1 cellular context compared by ENCODE assay signal in the genomic region with DNA sequence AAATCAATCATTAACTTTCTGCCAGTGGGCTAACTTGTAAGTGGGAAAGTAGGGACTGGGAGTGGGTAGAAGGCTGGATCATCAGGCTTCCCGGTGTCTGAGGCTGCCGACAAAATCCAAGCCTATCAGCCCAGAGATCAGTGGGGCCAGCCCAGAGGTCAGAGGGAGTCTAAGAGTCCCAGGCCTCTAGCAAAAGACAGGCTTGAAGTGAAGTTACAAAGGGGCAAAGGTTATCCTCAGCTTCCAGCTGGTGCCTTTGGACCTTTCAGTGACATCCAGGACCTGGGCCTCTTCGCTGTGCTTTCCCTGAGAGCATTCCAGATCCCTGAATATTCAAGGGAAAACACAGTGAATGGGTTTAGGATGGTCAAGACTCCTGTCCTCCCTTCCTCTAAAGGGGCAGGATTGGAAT.
TF ChIP-seq lines count a peak whose summit lies in the region.

No MANE protein-coding gene starts in this region.

TF ChIP-seq in WTC11, 78 proteins besides CTCF, POLR2A, EP300 and RAD21 (continued from another document):
- TF ChIP-seq, protein P1, sequence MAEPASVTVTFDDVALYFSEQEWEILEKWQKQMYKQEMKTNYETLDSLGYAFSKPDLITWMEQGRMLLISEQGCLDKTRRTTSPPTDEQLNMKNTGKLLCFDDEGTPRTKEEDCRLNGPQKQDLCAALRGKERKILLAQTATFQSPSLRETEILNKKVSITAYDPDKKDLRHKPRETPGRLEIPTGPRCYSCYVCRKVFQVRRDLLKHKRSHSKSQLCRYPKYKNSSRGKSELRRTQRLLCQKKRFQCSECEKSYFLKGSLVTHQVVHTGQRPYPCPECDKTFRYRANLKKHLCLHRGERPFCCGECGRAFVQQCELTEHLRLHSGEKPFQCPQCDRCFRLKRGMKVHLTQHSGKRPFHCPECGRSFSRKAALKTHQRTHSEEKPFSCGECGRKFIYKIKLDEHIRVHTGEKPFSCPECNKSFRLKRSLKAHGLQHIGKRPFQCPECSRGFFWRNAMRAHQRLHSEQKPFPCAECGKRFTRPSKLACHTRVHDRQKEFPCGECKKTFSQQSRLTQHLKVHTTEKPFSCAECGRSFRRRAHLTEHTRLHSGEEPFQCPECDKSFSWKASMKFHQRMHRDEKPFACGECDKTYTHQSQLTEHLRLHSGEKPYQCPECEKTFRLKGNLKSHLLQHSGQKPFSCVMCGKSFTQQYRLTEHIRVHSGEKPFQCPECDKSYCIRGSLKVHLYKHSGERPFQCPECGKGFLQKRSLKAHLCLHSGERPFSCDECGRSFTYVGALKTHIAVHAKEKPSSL (CRISPR knock-in tag; conservative IDR thresholded peaks at IDR 0.05): no peak
- TF ChIP-seq CREM (CRISPR knock-in tag; IDR thresholded peaks at IDR 0.05) (no peak), ZNF219 (CRISPR knock-in tag; IDR thresholded peaks at IDR 0.05; ENCODE audit: borderline replicate concordance) (no peak), NFE2L1 (CRISPR knock-in tag; IDR thresholded peaks at IDR 0.05) (no peak), FOXP1 (CRISPR knock-in tag; IDR thresholded peaks at IDR 0.05; ENCODE audit: borderline replicate concordance) (no peak), HMGA2 (CRISPR knock-in tag; IDR thresholded peaks at IDR 0.05) (no peak), FOXJ3 (CRISPR knock-in tag; IDR thresholded peaks at IDR 0.05; ENCODE audit: borderline replicate concordance) (no peak), ZNF317 (CRISPR knock-in tag; IDR thresholded peaks at IDR 0.05; ENCODE audit: borderline replicate concordance, low read depth) (no peak)
- TF ChIP-seq, protein P2, sequence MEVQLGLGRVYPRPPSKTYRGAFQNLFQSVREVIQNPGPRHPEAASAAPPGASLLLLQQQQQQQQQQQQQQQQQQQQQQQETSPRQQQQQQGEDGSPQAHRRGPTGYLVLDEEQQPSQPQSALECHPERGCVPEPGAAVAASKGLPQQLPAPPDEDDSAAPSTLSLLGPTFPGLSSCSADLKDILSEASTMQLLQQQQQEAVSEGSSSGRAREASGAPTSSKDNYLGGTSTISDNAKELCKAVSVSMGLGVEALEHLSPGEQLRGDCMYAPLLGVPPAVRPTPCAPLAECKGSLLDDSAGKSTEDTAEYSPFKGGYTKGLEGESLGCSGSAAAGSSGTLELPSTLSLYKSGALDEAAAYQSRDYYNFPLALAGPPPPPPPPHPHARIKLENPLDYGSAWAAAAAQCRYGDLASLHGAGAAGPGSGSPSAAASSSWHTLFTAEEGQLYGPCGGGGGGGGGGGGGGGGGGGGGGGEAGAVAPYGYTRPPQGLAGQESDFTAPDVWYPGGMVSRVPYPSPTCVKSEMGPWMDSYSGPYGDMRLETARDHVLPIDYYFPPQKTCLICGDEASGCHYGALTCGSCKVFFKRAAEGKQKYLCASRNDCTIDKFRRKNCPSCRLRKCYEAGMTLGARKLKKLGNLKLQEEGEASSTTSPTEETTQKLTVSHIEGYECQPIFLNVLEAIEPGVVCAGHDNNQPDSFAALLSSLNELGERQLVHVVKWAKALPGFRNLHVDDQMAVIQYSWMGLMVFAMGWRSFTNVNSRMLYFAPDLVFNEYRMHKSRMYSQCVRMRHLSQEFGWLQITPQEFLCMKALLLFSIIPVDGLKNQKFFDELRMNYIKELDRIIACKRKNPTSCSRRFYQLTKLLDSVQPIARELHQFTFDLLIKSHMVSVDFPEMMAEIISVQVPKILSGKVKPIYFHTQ (CRISPR knock-in tag; IDR thresholded peaks at IDR 0.05): no peak
